Comparison of ENCODE assay signal across 31 cellular contexts in genomic region chr3:170431054-170431453, GRCh38. TPM values are rescaled to one million over a fixed set of nuclear protein-coding genes. Genes with fewer than 3 reads are reported as not detected.
A peak's percentile ranks its signal among the peaks of the same experiment; 100 is the strongest.
DNase-seq lines count a peak whose midpoint lies in the region; ATAC-seq and TF ChIP-seq lines count a peak whose summit lies in the region.
"Had no signal": no experiment of that assay in that cellular context is flagged by ENCODE, and none has a peak within 500 bp of the region (broad histone marks: within the 10 kb centered on the region; RNA-seq: fewer than 3 reads in every experiment).

No MANE protein-coding gene starts in this region.

- H3K27ac Mint-ChIP-seq in MCF 10A (ENCODE audit: low read depth, unreplicated experiment) (no peak overlapping the region), nephron (peak overlapping the region in 2 of 3 experiments; percentile 52 to 73)
- no peak overlapping the region for H3K27ac Mint-ChIP-seq in activated CD4-positive, alpha-beta T cell treated with anti-CD3 and anti-CD28 coated beads, Interleukin-2, amount 10 ng/mL, durations not matched to agents 7 days and 5 days
- H3K27ac Mint-ChIP-seq: immature natural killer cell had no signal

- H3K36me3 Mint-ChIP-seq in MCF 10A (ENCODE audit: insufficient read depth, unreplicated experiment) (peaks cover 7% of the 10 kb centered on the region), nephron (ENCODE audit: low read depth) (peaks cover 43% of the 10 kb centered on the region)
- no peaks in the 10 kb centered on the region for H3K36me3 Mint-ChIP-seq in activated CD4-positive, alpha-beta T cell treated with anti-CD3 and anti-CD28 coated beads, Interleukin-2, amount 10 ng/mL, durations not matched to agents 7 days and 5 days (ENCODE audit: low read depth)
- H3K36me3 Mint-ChIP-seq: immature natural killer cell had no signal

- H3K27me3 Mint-ChIP-seq in MCF 10A (ENCODE audit: insufficient read depth, unreplicated experiment), result no peaks in the 10 kb centered on the region
- no peaks in the 10 kb centered on the region for H3K27me3 Mint-ChIP-seq in nephron (ENCODE audit: low read depth)
- peaks cover 14% of the 10 kb centered on the region for H3K27me3 Mint-ChIP-seq in activated CD4-positive, alpha-beta T cell treated with anti-CD3 and anti-CD28 coated beads, Interleukin-2, amount 10 ng/mL, durations not matched to agents 7 days and 5 days

- ATAC-seq in GM18907 (IDR thresholded peaks at IDR 0.05; ENCODE audit: unreplicated experiment) (no peak), upper lobe of right lung (no peak)
- ATAC-seq: activated T-cell treated with anti-CD3 and anti-CD28 coated beads, Interleukin-2, amount 50 U/mL, for 4 hours; HepG2 had no signal

- intact Hi-C loops in breast epithelium (cut with DNase I; ENCODE audit: low total_unique reads), result no loop called here
- intact Hi-C loops in MCF 10A (cut with micrococcal nuclease), result no loop called here
- intact Hi-C loops in upper lobe of right lung (cut with DNase I), result no loop called here

- H3K9me3 Mint-ChIP-seq in MCF 10A (ENCODE audit: unreplicated experiment), result no peaks in the 10 kb centered on the region
- H3K9me3 Mint-ChIP-seq in nephron, result no peaks in the 10 kb centered on the region
- no peaks in the 10 kb centered on the region for H3K9me3 Mint-ChIP-seq in activated CD4-positive, alpha-beta T cell treated with anti-CD3 and anti-CD28 coated beads, Interleukin-2, amount 10 ng/mL, durations not matched to agents 7 days and 5 days
- H3K9me3 Mint-ChIP-seq: activated T-cell treated with anti-CD3 and anti-CD28 coated beads, Interleukin-2, amount 50 U/mL, for 4 hours; immature natural killer cell had no signal

- no TSS peak for BruUV-seq in MCF 10A (replicated peaks; lab: Mats Ljungman, UMichigan)

- H3K4me3 Mint-ChIP-seq in MCF 10A (ENCODE audit: unreplicated experiment) (no peak overlapping the region), nephron (no peak overlapping the region)
- H3K4me3 Mint-ChIP-seq in activated CD4-positive, alpha-beta T cell treated with anti-CD3 and anti-CD28 coated beads, Interleukin-2, amount 10 ng/mL, durations not matched to agents 7 days and 5 days, result no peak overlapping the region
- H3K4me3 Mint-ChIP-seq: activated T-cell treated with anti-CD3 and anti-CD28 coated beads, Interleukin-2, amount 50 U/mL, for 4 hours; immature natural killer cell had no signal

- H3K4me1 Mint-ChIP-seq in MCF 10A (ENCODE audit: insufficient read depth, unreplicated experiment) (no peaks in the 10 kb centered on the region), nephron (peaks cover 26% of the 10 kb centered on the region)
- H3K4me1 Mint-ChIP-seq in activated CD4-positive, alpha-beta T cell treated with anti-CD3 and anti-CD28 coated beads, Interleukin-2, amount 10 ng/mL, durations not matched to agents 7 days and 5 days, result peaks cover 17% of the 10 kb centered on the region

- DNase-seq in breast epithelium (ENCODE audit: low spot score in 2 of 2) (no peak), MCF 10A (ENCODE audit: unreplicated experiment) (no peak), choroid plexus epithelial cell (ENCODE audit: low read depth) (no peak), upper lobe of right lung (no peak), NCI-H2107 treated with DMSO at 0.1 percent for 48 hours (lab: John Stamatoyannopoulos, UW; ENCODE audit: unreplicated experiment) (no peak)
- DNase-seq in activated CD4-positive, alpha-beta T cell treated with anti-CD3 and anti-CD28 coated beads, Interleukin-2, amount 10 ng/mL, durations not matched to agents 7 days and 5 days, result no peak
- DNase-seq: activated CD4-positive, alpha-beta T cell treated with anti-CD3 and anti-CD28 coated beads for 48 hours; activated naive CD4-positive, alpha-beta T cell; activated T-cell treated with anti-CD3 and anti-CD28 coated beads, Interleukin-2, amount 50 U/mL, for 4 hours; dermis blood vessel endothelial cell; DMS79; foreskin melanocyte; H7; hippocampal formation; immature natural killer cell; mesendoderm; NCI-H1092 treated with DMSO at 0.1 percent for 48 hours; NCI-H1930; NCI-H2227 treated with DMSO at 0.1 percent for 48 hours; retina; spleen; stimulated activated CD4-positive, alpha-beta T cell treated with anti-CD3 and anti-CD28 coated beads, Interleukin-2, amount 100 ng/mL, for 48 hours; stimulated activated naive CD4-positive, alpha-beta T cell; tibial artery had no signal

- CTCF ChIA-PET in MCF 10A (lab: Yijun Ruan, JAX), result interaction anchor here (0.8 to 3.2 kb wide), 4 partner anchors 8 to 381 kb away, joined by 4 to 16 read pairs (median 10); no protein-coding TSS in a partner anchor
- CTCF ChIA-PET in activated CD4-positive, alpha-beta T cell treated with anti-CD3 and anti-CD28 coated beads, Interleukin-2, amount 10 ng/mL, durations not matched to agents 7 days and 5 days (lab: Charles Lee), result interaction anchor here (0.8 to 1.5 kb wide), 3 partner anchors 10 to 12 kb away, joined by 3 read pairs; partner anchors contain the start of gene CLDN11

- H3K4me1 ChIP-seq in breast epithelium, result no peaks in the 10 kb centered on the region
- H3K4me1 ChIP-seq in upper lobe of right lung, result no peaks in the 10 kb centered on the region
- H3K4me1 ChIP-seq: tibial artery had no signal

- POLR2A ChIA-PET in MCF 10A (lab: Yijun Ruan, JAX), result no interaction called here
- POLR2A ChIA-PET in activated CD4-positive, alpha-beta T cell treated with anti-CD3 and anti-CD28 coated beads, Interleukin-2, amount 10 ng/mL, durations not matched to agents 7 days and 5 days (lab: Charles Lee), result no interaction called here

- no peaks in the 10 kb centered on the region for H3K36me3 ChIP-seq in breast epithelium
- H3K36me3 ChIP-seq in upper lobe of right lung, result no peaks in the 10 kb centered on the region
- H3K36me3 ChIP-seq: cardiac muscle cell had no signal

- H3K27ac ChIP-seq in breast epithelium (peak overlapping the region; percentile 19 to 67), upper lobe of right lung (no peak overlapping the region)
- H3K27ac ChIP-seq: cardiac muscle cell, spleen, tibial artery had no signal

- H3K27me3 ChIP-seq in breast epithelium, result no peaks in the 10 kb centered on the region
- H3K27me3 ChIP-seq in upper lobe of right lung, result no peaks in the 10 kb centered on the region
- H3K27me3 ChIP-seq: cardiac muscle cell, spleen, tibial artery had no signal

- TF ChIP-seq CTCF in breast epithelium (IDR thresholded peaks at IDR 0.05) (peak in 1 of 3 donors; percentile 15), MCF 10A (IDR thresholded peaks at IDR 0.05; ENCODE audit: unreplicated experiment) (no peak), choroid plexus epithelial cell (conservative IDR thresholded peaks at IDR 0.05; ENCODE audit: low read depth, low read length) (peak; percentile 37), nephron (IDR thresholded peaks at IDR 0.05; ENCODE audit: unreplicated experiment in 3 of 3) (no peak), upper lobe of right lung (IDR thresholded peaks at IDR 0.05) (no peak)

- H3K9me3 ChIP-seq in breast epithelium (no peaks in the 10 kb centered on the region), upper lobe of right lung (no peaks in the 10 kb centered on the region)
- H3K9me3 ChIP-seq: spleen, tibial artery had no signal

- no peak overlapping the region for H3K4me3 ChIP-seq in breast epithelium
- no peak overlapping the region for H3K4me3 ChIP-seq in choroid plexus epithelial cell (ENCODE audit: low read depth, low read length)
- H3K4me3 ChIP-seq in upper lobe of right lung, result no peak overlapping the region
- H3K4me3 ChIP-seq: cardiac muscle cell, spleen, tibial artery had no signal

- TF ChIP-seq POLR2A in breast epithelium (IDR thresholded peaks at IDR 0.05), result no peak

RNA-seq across cellular contexts. Expression of gene CLDN11, which starts 12.4 kb away (rescaled TPM):
- 10 to 100 TPM in 2 of 3 donors, 1 to 10 TPM in 1; 8.2 to 48.4 (median 28.8) TPM for total RNA-seq in breast epithelium
- total RNA-seq in MCF 10A (2022), result not detected in 2 replicates
- total RNA-seq in upper lobe of right lung, result 11.7 TPM
- total RNA-seq in activated CD4-positive, alpha-beta T cell treated with anti-CD3 and anti-CD28 coated beads, Interleukin-2, amount 10 ng/mL, durations not matched to agents 7 days and 5 days, result not detected
- total RNA-seq: A172; SK-MEL-5; T-helper 2 cell treated with Interferon-gamma antibody and Interleukin-4, amounts not matched to agents 100 ng/mL and 5 ng/mL, for 36 hours had no signal

Comparison
In these comparisons a context has a peak if more than half of its experiments do, and no peak if none do; other contexts are left out.
1. H3K27ac Mint-ChIP-seq: peak in nephron (2 of 3); none in MCF 10A (single experiment) and activated CD4-positive, alpha-beta T cell treated with anti-CD3 and anti-CD28 coated beads, Interleukin-2, amount 10 ng/mL, durations not matched to agents 7 days and 5 days (single experiment).